ENCODE assay signal across 21 cellular contexts in genomic region chr17:63041722-63042121, GRCh38.
DNase-seq lines count a peak whose midpoint lies in the region; ATAC-seq and TF ChIP-seq lines count a peak whose summit lies in the region.
"Had no signal": no experiment of that assay in that cellular context is flagged by ENCODE, and none has a peak within 500 bp of the region (broad histone marks: within the 10 kb centered on the region; RNA-seq: fewer than 3 reads in every experiment).

No MANE protein-coding gene starts in this region.

- H3K36me3 Mint-ChIP-seq in glutamatergic neuron (ENCODE audit: unreplicated experiment) (no peaks in the 10 kb centered on the region), Caco-2 (ENCODE audit: insufficient read depth, unreplicated experiment) (no peaks in the 10 kb centered on the region)
- H3K36me3 Mint-ChIP-seq: CD4-positive, CD25-positive, alpha-beta regulatory T cell; stimulated activated naive B cell treated with anti-CD40 and anti-IgM and Interleukin-4, amounts not matched to agents 10 μg/mL and 1 μg/mL and 100 μg/mL, for 72 hours had no signal

- H3K4me1 Mint-ChIP-seq in glutamatergic neuron (ENCODE audit: low read depth, unreplicated experiment) (peaks cover 27% of the 10 kb centered on the region), Caco-2 (ENCODE audit: low read depth, unreplicated experiment) (no peaks in the 10 kb centered on the region)

- H3K27me3 ChIP-seq in Caco-2 (replicated peaks; ENCODE audit: control insufficient read depth, insufficient read depth, low read length): no peaks in the 10 kb centered on the region
- H3K27me3 ChIP-seq: adrenal gland, thyroid gland had no signal

- DNase-seq in NCI-H1694 treated with DMSO at 0.1 percent for 48 hours (lab: John Stamatoyannopoulos, UW) (peak; percentile 20), NCI-H774 (lab: John Stamatoyannopoulos, UW) (peak; percentile 32), glutamatergic neuron (no peak), Caco-2 (no peak), substantia nigra (lab: John Stamatoyannopoulos, UW) (no peak)
- no peak for DNase-seq in activated CD4-positive, alpha-beta T cell treated with anti-CD3 and anti-CD28 coated beads, Interleukin-2, amount 50 U/mL, for 48 hours
- DNase-seq: adrenal gland; caudate nucleus; CD4-positive, CD25-positive, alpha-beta regulatory T cell; EL; GOT3; KG1; mucosa of descending colon; MV-4-11; NCI-H446; retina; stimulated activated naive B cell treated with anti-CD40 and anti-IgM and Interleukin-4, amounts not matched to agents 10 μg/mL and 1 μg/mL and 100 μg/mL, for 72 hours; thyroid gland had no signal

- BruUV-seq in Caco-2 (replicated peaks; lab: Mats Ljungman, UMichigan): no TSS peak

- H3K27ac Mint-ChIP-seq in glutamatergic neuron (ENCODE audit: unreplicated experiment) (peak overlapping the region; percentile 19), Caco-2 (ENCODE audit: unreplicated experiment) (no peak overlapping the region)
- H3K27ac Mint-ChIP-seq: CD4-positive, CD25-positive, alpha-beta regulatory T cell; stimulated activated naive B cell treated with anti-CD40 and anti-IgM and Interleukin-4, amounts not matched to agents 10 μg/mL and 1 μg/mL and 100 μg/mL, for 72 hours had no signal

- ATAC-seq in GM21576 (IDR thresholded peaks at IDR 0.05; ENCODE audit: unreplicated experiment): no peak
- ATAC-seq: mucosa of descending colon; Right ventricle myocardium inferior; stimulated activated naive B cell treated with anti-CD40 and anti-IgM and Interleukin-4, amounts not matched to agents 10 μg/mL and 1 μg/mL and 100 μg/mL, for 72 hours had no signal

- POLR2A ChIA-PET in HEK293 (lab: Yijun Ruan, JAX) (no interaction called here), Caco-2 (lab: Charles Lee) (no interaction called here)

- no peak overlapping the region for H3K4me3 Mint-ChIP-seq in glutamatergic neuron (ENCODE audit: unreplicated experiment)
- no peak overlapping the region for H3K4me3 Mint-ChIP-seq in Caco-2 (ENCODE audit: unreplicated experiment)
- H3K4me3 Mint-ChIP-seq: CD4-positive, CD25-positive, alpha-beta regulatory T cell; stimulated activated naive B cell treated with anti-CD40 and anti-IgM and Interleukin-4, amounts not matched to agents 10 μg/mL and 1 μg/mL and 100 μg/mL, for 72 hours had no signal

- intact Hi-C loops in Caco-2 (cut with micrococcal nuclease; ENCODE audit: unreplicated experiment): no loop called here

- no peak overlapping the region for H3K4me3 ChIP-seq in HEK293 (ENCODE audit: low read depth, low read length)
- H3K4me3 ChIP-seq in Caco-2 (ENCODE audit: low read depth, low read length): no peak overlapping the region
- H3K4me3 ChIP-seq: adrenal gland, mucosa of descending colon, thyroid gland had no signal

- H3K36me3 ChIP-seq in HEK293 (ENCODE audit: control insufficient read depth in 2 of 2, insufficient read depth in 1 of 2, low read length in 2 of 2) (no peaks in the 10 kb centered on the region), Caco-2 (ENCODE audit: control insufficient read depth, insufficient read depth, low read length) (no peaks in the 10 kb centered on the region)
- H3K36me3 ChIP-seq: adrenal gland, thyroid gland had no signal

- H3K27me3 Mint-ChIP-seq in glutamatergic neuron (ENCODE audit: unreplicated experiment): no peaks in the 10 kb centered on the region
- peaks cover 8% of the 10 kb centered on the region for H3K27me3 Mint-ChIP-seq in Caco-2 (ENCODE audit: insufficient read depth, unreplicated experiment)

- H3K9me3 Mint-ChIP-seq in glutamatergic neuron (ENCODE audit: unreplicated experiment) (no peaks in the 10 kb centered on the region), Caco-2 (ENCODE audit: unreplicated experiment) (no peaks in the 10 kb centered on the region)
- H3K9me3 Mint-ChIP-seq: CD4-positive, CD25-positive, alpha-beta regulatory T cell; stimulated activated naive B cell treated with anti-CD40 and anti-IgM and Interleukin-4, amounts not matched to agents 10 μg/mL and 1 μg/mL and 100 μg/mL, for 72 hours had no signal

- no peaks in the 10 kb centered on the region for H3K9me3 ChIP-seq in HEK293 (ENCODE audit: control insufficient read depth, insufficient read depth, low read depth, low read length)
- H3K9me3 ChIP-seq in Caco-2: no peaks in the 10 kb centered on the region
- H3K9me3 ChIP-seq: adrenal gland, mucosa of descending colon, thyroid gland had no signal

- CTCF ChIA-PET in HEK293 (lab: Yijun Ruan, JAX) (interaction anchor here (1.0 to 1.3 kb wide), 2 partner anchors 12 to 71 kb away, joined by 4 to 5 read pairs; no protein-coding TSS in a partner anchor), Caco-2 (lab: Charles Lee) (no interaction called here)

- no peak for TF ChIP-seq CTCF in HEK293 (tag by site-specific recombination; IDR thresholded peaks at IDR 0.05)
- TF ChIP-seq CTCF in glutamatergic neuron (IDR thresholded peaks at IDR 0.05; ENCODE audit: partially characterized antibody, unreplicated experiment): no peak
- TF ChIP-seq CTCF in Caco-2 (IDR thresholded peaks at IDR 0.05; ENCODE audit: insufficient read depth in 1 of 2, low read depth in 1 of 2, low read length in 1 of 2, severe bottlenecking in 1 of 2, unreplicated experiment in 1 of 2): no peak

- H3K4me1 ChIP-seq in HEK293 (ENCODE audit: control insufficient read depth, insufficient read depth, low read length): peaks cover 38% of the 10 kb centered on the region
- no peaks in the 10 kb centered on the region for H3K4me1 ChIP-seq in Caco-2
- H3K4me1 ChIP-seq: adrenal gland, thyroid gland had no signal

- H3K27ac ChIP-seq in HEK293 (ENCODE audit: extremely low read depth, low read depth, low read length) (no peak overlapping the region), substantia nigra (ENCODE audit: low read depth, low read length, poor library complexity, severe bottlenecking) (no peak overlapping the region)
- H3K27ac ChIP-seq: adrenal gland, thyroid gland had no signal

TF ChIP-seq in HEK293, 187 proteins besides CTCF, POLR2A, EP300 and RAD21 (continues in another document):
- TF ChIP-seq PRDM4 (tag by site-specific recombination; IDR thresholded peaks at IDR 0.05) (no peak), ZBTB44 (tag by site-specific recombination; IDR thresholded peaks at IDR 0.05) (0 out of 2 replicates have a peak, but pooled peaks have one; percentile 60), ZNF37A (tag by site-specific recombination; IDR thresholded peaks at IDR 0.05) (no peak), PRDM6 (tag by site-specific recombination; IDR thresholded peaks at IDR 0.05) (peak; percentile 59)
- TF ChIP-seq, protein P1, sequence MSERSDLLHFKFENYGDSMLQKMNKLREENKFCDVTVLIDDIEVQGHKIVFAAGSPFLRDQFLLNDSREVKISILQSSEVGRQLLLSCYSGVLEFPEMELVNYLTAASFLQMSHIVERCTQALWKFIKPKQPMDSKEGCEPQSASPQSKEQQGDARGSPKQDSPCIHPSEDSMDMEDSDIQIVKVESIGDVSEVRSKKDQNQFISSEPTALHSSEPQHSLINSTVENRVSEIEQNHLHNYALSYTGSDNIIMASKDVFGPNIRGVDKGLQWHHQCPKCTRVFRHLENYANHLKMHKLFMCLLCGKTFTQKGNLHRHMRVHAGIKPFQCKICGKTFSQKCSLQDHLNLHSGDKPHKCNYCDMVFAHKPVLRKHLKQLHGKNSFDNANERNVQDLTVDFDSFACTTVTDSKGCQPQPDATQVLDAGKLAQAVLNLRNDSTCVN (tag by site-specific recombination; optimal IDR thresholded peaks at IDR 0.05): no peak

Comparison
In these comparisons a context has a peak if more than half of its experiments do, and no peak if none do; other contexts are left out.
1. DNase-seq: peak in NCI-H1694 treated with DMSO at 0.1 percent for 48 hours (single experiment) and NCI-H774 (single experiment); none in glutamatergic neuron (single experiment), Caco-2 (0 of 2), substantia nigra (0 of 49) and activated CD4-positive, alpha-beta T cell treated with anti-CD3 and anti-CD28 coated beads, Interleukin-2, amount 50 U/mL, for 48 hours (0 of 2).